ENCODE assay signal across 7 cellular contexts in the genomic region with DNA sequence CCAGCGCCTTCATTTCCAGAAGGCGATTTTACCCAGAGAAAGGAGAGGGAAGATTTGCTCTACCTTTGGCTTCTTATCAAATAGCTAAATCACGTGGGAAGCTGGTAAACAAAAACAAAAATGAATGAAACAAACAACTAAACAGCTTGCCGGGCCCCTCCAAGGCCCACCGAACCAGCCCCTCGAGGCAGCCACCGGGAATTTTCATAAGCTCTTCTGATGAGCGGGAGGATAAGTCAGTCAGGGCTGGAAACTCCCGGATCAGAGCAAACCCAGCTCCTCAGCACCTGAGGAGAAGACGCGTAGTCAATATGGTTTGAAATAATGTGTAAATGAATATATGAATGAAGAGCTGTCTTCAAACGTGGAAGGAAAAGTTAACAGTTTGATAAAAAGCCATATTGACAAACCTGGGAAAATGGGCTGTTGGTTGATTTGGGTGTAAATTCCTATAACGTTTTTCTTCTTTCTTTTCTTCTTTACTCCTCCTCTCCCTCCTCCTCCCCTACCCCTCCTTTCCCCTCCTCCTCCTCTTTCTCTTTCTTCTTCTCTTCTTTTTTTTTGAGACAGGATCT. TPM values are rescaled to one million over a fixed set of nuclear protein-coding genes. Genes with fewer than 3 reads are reported as not detected.
DNase-seq lines count a peak whose midpoint lies in the region; ATAC-seq lines count a peak whose summit lies in the region.

No MANE protein-coding gene starts in this region.

- peaks cover 16% of the 10 kb centered on the region for H3K27me3 Mint-ChIP-seq in activated T-helper 2 cell treated with anti-CD3 and anti-CD28 coated beads, Interferon-gamma antibody, Interleukin-2, Interleukin-4, amounts not matched to agents 10 μg/mL and 5 μg/mL and 100 μg/mL, durations not matched to agents 14 hours and 24 hours and 36 hours (ENCODE audit: low read depth)
- H3K27me3 Mint-ChIP-seq in stimulated activated naive CD8-positive, alpha-beta T cell treated with anti-CD3 and anti-CD28 coated beads, Interleukin-15, amount 100 ng/mL, for 72 hours: no peaks in the 10 kb centered on the region

- H3K4me3 ChIP-seq in HUES48 (ENCODE audit: low read depth, low read length) (peak overlapping the region; percentile 62), iPS-18a (ENCODE audit: low read length) (peak overlapping the region; percentile 57)

- H3K9me3 ChIP-seq in HUES48 (ENCODE audit: control insufficient read depth, insufficient read depth, low read length) (no peaks in the 10 kb centered on the region), iPS-18a (ENCODE audit: control insufficient read depth, low read depth, low read length) (no peaks in the 10 kb centered on the region)

- peak overlapping the region; percentile 57 for H3K9ac ChIP-seq in HUES48 (ENCODE audit: low read depth, low read length)
- peak overlapping the region; percentile 69 for H3K9ac ChIP-seq in iPS-18a (ENCODE audit: low read length)

- intact Hi-C loops in activated T-helper 2 cell treated with anti-CD3 and anti-CD28 coated beads, Interferon-gamma antibody, Interleukin-2, Interleukin-4, amounts not matched to agents 10 μg/mL and 5 μg/mL and 100 μg/mL, durations not matched to agents 14 hours and 24 hours and 36 hours (cut with micrococcal nuclease): loop anchor here (10.0 kb wide), 2 partner anchors 298 to 792 kb away; partner anchors contain the start of gene GLCE

- H3K27me3 ChIP-seq in HUES48 (ENCODE audit: control insufficient read depth, insufficient read depth, low read length) (no peaks in the 10 kb centered on the region), iPS-18a (ENCODE audit: control insufficient read depth, insufficient read depth, low read length) (no peaks in the 10 kb centered on the region)

- H3K27ac Mint-ChIP-seq in activated T-helper 2 cell treated with anti-CD3 and anti-CD28 coated beads, Interferon-gamma antibody, Interleukin-2, Interleukin-4, amounts not matched to agents 10 μg/mL and 5 μg/mL and 100 μg/mL, durations not matched to agents 14 hours and 24 hours and 36 hours: peak overlapping the region; percentile 71
- H3K27ac Mint-ChIP-seq in stimulated activated naive CD8-positive, alpha-beta T cell treated with anti-CD3 and anti-CD28 coated beads, Interleukin-15, amount 100 ng/mL, for 72 hours: peak overlapping the region; percentile 94 to 99

- H3K4me1 ChIP-seq in HUES48 (ENCODE audit: control insufficient read depth, insufficient read depth, low read length) (peaks cover 7% of the 10 kb centered on the region), iPS-18a (ENCODE audit: control insufficient read depth, low read depth, low read length) (peaks cover 4% of the 10 kb centered on the region)

- no peaks in the 10 kb centered on the region for H3K9me3 Mint-ChIP-seq in activated T-helper 2 cell treated with anti-CD3 and anti-CD28 coated beads, Interferon-gamma antibody, Interleukin-2, Interleukin-4, amounts not matched to agents 10 μg/mL and 5 μg/mL and 100 μg/mL, durations not matched to agents 14 hours and 24 hours and 36 hours
- no peaks in the 10 kb centered on the region for H3K9me3 Mint-ChIP-seq in stimulated activated naive CD8-positive, alpha-beta T cell treated with anti-CD3 and anti-CD28 coated beads, Interleukin-15, amount 100 ng/mL, for 72 hours

- peaks cover 20% of the 10 kb centered on the region for H3K4me1 Mint-ChIP-seq in activated T-helper 2 cell treated with anti-CD3 and anti-CD28 coated beads, Interferon-gamma antibody, Interleukin-2, Interleukin-4, amounts not matched to agents 10 μg/mL and 5 μg/mL and 100 μg/mL, durations not matched to agents 14 hours and 24 hours and 36 hours (ENCODE audit: low read depth)
- peaks cover 39% of the 10 kb centered on the region for H3K4me1 Mint-ChIP-seq in stimulated activated naive CD8-positive, alpha-beta T cell treated with anti-CD3 and anti-CD28 coated beads, Interleukin-15, amount 100 ng/mL, for 72 hours

- H3K4me3 Mint-ChIP-seq in activated T-helper 2 cell treated with anti-CD3 and anti-CD28 coated beads, Interferon-gamma antibody, Interleukin-2, Interleukin-4, amounts not matched to agents 10 μg/mL and 5 μg/mL and 100 μg/mL, durations not matched to agents 14 hours and 24 hours and 36 hours (ENCODE audit: low read depth): peak overlapping the region; percentile 85
- peak overlapping the region; percentile 92 to 93 for H3K4me3 Mint-ChIP-seq in stimulated activated naive CD8-positive, alpha-beta T cell treated with anti-CD3 and anti-CD28 coated beads, Interleukin-15, amount 100 ng/mL, for 72 hours

- peaks cover 3% of the 10 kb centered on the region for H3K36me3 Mint-ChIP-seq in activated T-helper 2 cell treated with anti-CD3 and anti-CD28 coated beads, Interferon-gamma antibody, Interleukin-2, Interleukin-4, amounts not matched to agents 10 μg/mL and 5 μg/mL and 100 μg/mL, durations not matched to agents 14 hours and 24 hours and 36 hours (ENCODE audit: low read depth)

- H3K27ac ChIP-seq in HUES48 (ENCODE audit: low read depth, low read length) (peak overlapping the region; percentile 96), iPS-18a (ENCODE audit: low read length) (peak overlapping the region; percentile 60)

- no peak for ATAC-seq in stimulated activated naive CD8-positive, alpha-beta T cell treated with anti-CD3 and anti-CD28 coated beads, Interleukin-15, amount 100 ng/mL, for 72 hours
- ATAC-seq in GM19351 (IDR thresholded peaks at IDR 0.05; ENCODE audit: unreplicated experiment): no peak

- no peak for DNase-seq in activated T-helper 2 cell treated with anti-CD3 and anti-CD28 coated beads, Interferon-gamma antibody, Interleukin-2, Interleukin-4, amounts not matched to agents 10 μg/mL and 5 μg/mL and 100 μg/mL, durations not matched to agents 14 hours and 24 hours and 36 hours (ENCODE audit: low spot score)
- DNase-seq in stimulated activated naive CD8-positive, alpha-beta T cell treated with anti-CD3 and anti-CD28 coated beads, Interleukin-15, amount 100 ng/mL, for 72 hours: no peak
- DNase-seq in iPS-NIHi7 (ENCODE audit: extremely low spot score) (no peak), T1000 (lab: John Stamatoyannopoulos, UW) (no peak)

- H3K36me3 ChIP-seq in HUES48 (ENCODE audit: control insufficient read depth, insufficient read depth, low read length) (no peaks in the 10 kb centered on the region), iPS-18a (ENCODE audit: control insufficient read depth, low read depth, low read length) (no peaks in the 10 kb centered on the region)

RNA-seq across cellular contexts. Expression of gene RPLP1, which starts 10.7 kb away (rescaled TPM):
- total RNA-seq in activated T-helper 2 cell treated with anti-CD3 and anti-CD28 coated beads, Interferon-gamma antibody, Interleukin-2, Interleukin-4, amounts not matched to agents 10 μg/mL and 5 μg/mL and 100 μg/mL, durations not matched to agents 14 hours and 24 hours and 36 hours: 1,844 and 1,891 TPM in 2 replicates

RNA-seq across cellular contexts. Expression of gene KIF23, which starts 49.1 kb away (rescaled TPM):
- total RNA-seq in activated T-helper 2 cell treated with anti-CD3 and anti-CD28 coated beads, Interferon-gamma antibody, Interleukin-2, Interleukin-4, amounts not matched to agents 10 μg/mL and 5 μg/mL and 100 μg/mL, durations not matched to agents 14 hours and 24 hours and 36 hours: 44.5 and 46.8 TPM in 2 replicates
